Comparison of ENCODE assay signal across 8 cellular contexts in genomic region chr12:69688496-69689427, GRCh38. TPM values are rescaled to one million over a fixed set of nuclear protein-coding genes. Genes with fewer than 3 reads are reported as not detected.
DNase-seq lines count a peak whose midpoint lies in the region; ATAC-seq and TF ChIP-seq lines count a peak whose summit lies in the region.

No MANE protein-coding gene starts in this region.

- H3K27ac ChIP-seq in right atrium auricular region: peak overlapping the region in 1 of 2 donors; percentile 58
- H3K27ac ChIP-seq in skeletal muscle tissue (ENCODE audit: low read depth, low read length): peak overlapping the region; percentile 69

- peak overlapping the region; percentile 15 to 35 (median 27) for H3K9ac ChIP-seq in skeletal muscle tissue (ENCODE audit: low read depth in 1 of 3, low read length in 3 of 3)

- no peaks in the 10 kb centered on the region for H3K36me3 Mint-ChIP-seq in activated naive CD4-positive, alpha-beta T cell treated with anti-CD3 and anti-CD28 coated beads, Interleukin-2, amount 50 U/mL, for 72 hours

- H3K4me3 ChIP-seq in AG04449 (ENCODE audit: low read depth, low read length) (no peak overlapping the region), right atrium auricular region (no peak overlapping the region), skeletal muscle tissue (ENCODE audit: low read length in 3 of 3) (peak overlapping the region in 1 of 3 donors; percentile 34)

- CTCF ChIA-PET in AG04449 (lab: Yijun Ruan, JAX): no interaction called here

- H3K4me1 ChIP-seq in right atrium auricular region: peaks cover 0 to 12% of the 10 kb centered on the region in 2 donors
- peaks cover 41 to 75% (median 54%) of the 10 kb centered on the region in 3 donors for H3K4me1 ChIP-seq in skeletal muscle tissue (ENCODE audit: control insufficient read depth in 3 of 3, insufficient read depth in 3 of 3, low read length in 3 of 3)

- H3K9me3 Mint-ChIP-seq in activated naive CD4-positive, alpha-beta T cell treated with anti-CD3 and anti-CD28 coated beads, Interleukin-2, amount 50 U/mL, for 72 hours: no peaks in the 10 kb centered on the region

- TF ChIP-seq CTCF in AG04449 (IDR thresholded peaks at IDR 0.05; ENCODE audit: insufficient read depth, low read length, missing control alignments): no peak
- TF ChIP-seq CTCF in right atrium auricular region (IDR thresholded peaks at IDR 0.05): no peak

- H3K9me3 ChIP-seq in right atrium auricular region (no peaks in the 10 kb centered on the region), skeletal muscle tissue (ENCODE audit: control insufficient read depth in 3 of 3, low read length in 3 of 3) (no peaks in the 10 kb centered on the region)

- peak overlapping the region in 1 of 2 donors; percentile 34 for H3K27ac Mint-ChIP-seq in activated naive CD4-positive, alpha-beta T cell treated with anti-CD3 and anti-CD28 coated beads, Interleukin-2, amount 50 U/mL, for 72 hours

- ATAC-seq in GM21576 (IDR thresholded peaks at IDR 0.05; ENCODE audit: unreplicated experiment): peak; percentile 47
- peak; percentile 71 to 88 for ATAC-seq in activated naive CD4-positive, alpha-beta T cell treated with anti-CD3 and anti-CD28 coated beads, Interleukin-2, amount 50 U/mL, for 72 hours
- no peak for ATAC-seq in HG02973 (IDR thresholded peaks at IDR 0.05; ENCODE audit: unreplicated experiment)

- no peaks in the 10 kb centered on the region for H3K36me3 ChIP-seq in right atrium auricular region
- peaks cover 0 to 5% (median 2%) of the 10 kb centered on the region in 3 donors for H3K36me3 ChIP-seq in skeletal muscle tissue (ENCODE audit: control insufficient read depth in 3 of 3, insufficient read depth in 3 of 3, low read length in 3 of 3)

- POLR2A ChIA-PET in AG04449 (lab: Yijun Ruan, JAX): no interaction called here

- DNase-seq in AG04449 (ENCODE audit: low read depth, low spot score) (peak; percentile 74), NCI-H69 (lab: John Stamatoyannopoulos, UW) (peak; percentile 71), right atrium auricular region (ENCODE audit: low spot score) (peak; percentile 70), NCI-H2107 (lab: John Stamatoyannopoulos, UW) (no peak)
- peak in 1 of 2 donors; percentile 15 for DNase-seq in activated naive CD4-positive, alpha-beta T cell treated with anti-CD3 and anti-CD28 coated beads, Interleukin-2, amount 50 U/mL, for 72 hours (ENCODE audit: low spot score in 2 of 2)

- H3K27me3 ChIP-seq in right atrium auricular region: no peaks in the 10 kb centered on the region
- no peaks in the 10 kb centered on the region for H3K27me3 ChIP-seq in skeletal muscle tissue (ENCODE audit: control insufficient read depth in 3 of 3, insufficient read depth in 3 of 3, low read length in 3 of 3)

RNA-seq across cellular contexts. Expression of gene BEST3, which starts 10.3 kb away (rescaled TPM):
- total RNA-seq in activated naive CD4-positive, alpha-beta T cell treated with anti-CD3 and anti-CD28 coated beads, Interleukin-2, amount 50 U/mL, for 72 hours: not detected
- total RNA-seq in right atrium auricular region: 1 to 10 TPM in 1 of 2 donors, not detected in 1; 1.4 TPM
- total RNA-seq in skeletal muscle tissue: 45.4 TPM

RNA-seq across cellular contexts. Expression of gene RAB3IP, which starts 49.9 kb away (rescaled TPM):
- 10 to 100 TPM; 23.1 to 44.8 TPM for total RNA-seq in activated naive CD4-positive, alpha-beta T cell treated with anti-CD3 and anti-CD28 coated beads, Interleukin-2, amount 50 U/mL, for 72 hours
- total RNA-seq in right atrium auricular region (10 to 100 TPM; 27.2 to 37.1 TPM), skeletal muscle tissue (13.0 TPM)

Comparison
In these comparisons a context has a peak if more than half of its experiments do, and no peak if none do; other contexts are left out.
1. RNA of gene BEST3, which starts 10.3 kb away (total RNA-seq): 45.4 TPM in skeletal muscle tissue (single experiment); 1.4 TPM in right atrium auricular region and not detected in activated naive CD4-positive, alpha-beta T cell treated with anti-CD3 and anti-CD28 coated beads, Interleukin-2, amount 50 U/mL, for 72 hours; every median in the first group is over 10 times any median in the second.